Comparison of ENCODE assay signal across 25 cellular contexts in the genomic region with DNA sequence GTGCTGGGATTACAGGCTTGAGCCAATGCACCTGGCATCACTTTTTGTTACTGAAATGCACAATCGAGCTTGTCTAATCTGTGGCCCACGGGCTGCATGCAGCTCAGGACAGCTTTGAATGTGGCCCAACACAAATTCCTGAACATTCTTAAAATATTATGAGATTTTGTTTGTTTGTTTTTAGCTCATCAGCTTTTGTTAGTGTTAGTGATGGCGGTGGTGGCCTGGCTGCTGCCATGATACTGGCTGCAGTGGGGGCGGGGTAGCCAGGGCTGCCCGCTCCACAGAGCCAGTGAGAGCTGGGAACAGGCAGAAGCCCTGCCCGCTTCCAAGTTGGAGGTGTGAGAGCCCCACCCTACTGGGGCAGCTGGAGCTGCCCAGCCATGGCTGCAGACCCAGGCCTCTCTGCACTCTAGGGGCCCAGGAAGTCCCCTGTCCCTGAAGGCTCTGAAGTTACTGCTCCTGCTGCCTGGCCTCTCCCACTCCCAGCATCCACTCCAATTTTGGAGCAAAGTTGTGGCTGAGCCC.
"Had no signal": no experiment of that assay in that cellular context is flagged by ENCODE, and none has a peak within 500 bp of the region (broad histone marks: within the 10 kb centered on the region; RNA-seq: fewer than 3 reads in every experiment).

No MANE protein-coding gene starts in this region.

- ATAC-seq: activated T-cell treated with anti-CD3 and anti-CD28 coated beads, Interleukin-2, amount 50 U/mL, for 72 hours; body of pancreas had no signal

- H3K27ac Mint-ChIP-seq: activated CD4-positive, alpha-beta memory T cell treated with anti-CD3 and anti-CD28 coated beads for 36 hours; activated CD4-positive, alpha-beta T cell treated with anti-CD3 and anti-CD28 coated beads, Interleukin-2, amount 10 ng/mL, durations not matched to agents 24 days and 14 days; activated naive CD4-positive, alpha-beta T cell treated with anti-CD3 and anti-CD28 coated beads, Interleukin-2, amount 10 ng/mL, durations not matched to agents 7 days and 5 days; activated naive CD8-positive, alpha-beta T cell treated with anti-CD3 and anti-CD28 coated beads for 36 hours; activated T-cell treated with anti-CD3 and anti-CD28 coated beads, Interleukin-2, amount 50 U/mL, for 72 hours; activated T-helper 2 cell treated with anti-CD3 and anti-CD28 coated beads, Interferon-gamma antibody, Interleukin-2, Interleukin-4, amounts not matched to agents 10 μg/mL and 5 μg/mL and 100 μg/mL, durations not matched to agents 14 hours and 24 hours and 36 hours; T-helper 1 cell treated with Interleukin-12 subunit alpha and Interleukin-12 subunit beta and Interleukin-4 antibody, amounts not matched to agents 30 μg/mL and 1 μg/mL, for 36 hours had no signal

- H3K4me3 ChIP-seq: body of pancreas, MG63, Peyer's patch had no signal

- H3K27ac ChIP-seq: body of pancreas, Peyer's patch, RWPE1 had no signal

- H3K36me3 Mint-ChIP-seq: activated CD4-positive, alpha-beta memory T cell treated with anti-CD3 and anti-CD28 coated beads for 36 hours; activated naive CD4-positive, alpha-beta T cell treated with anti-CD3 and anti-CD28 coated beads, Interleukin-2, amount 10 ng/mL, durations not matched to agents 7 days and 5 days; activated naive CD8-positive, alpha-beta T cell treated with anti-CD3 and anti-CD28 coated beads for 36 hours had no signal

- H3K9me3 Mint-ChIP-seq: activated CD4-positive, alpha-beta memory T cell treated with anti-CD3 and anti-CD28 coated beads for 36 hours; activated CD4-positive, alpha-beta T cell treated with anti-CD3 and anti-CD28 coated beads, Interleukin-2, amount 10 ng/mL, durations not matched to agents 24 days and 14 days; activated naive CD4-positive, alpha-beta T cell treated with anti-CD3 and anti-CD28 coated beads, Interleukin-2, amount 10 ng/mL, durations not matched to agents 7 days and 5 days; activated naive CD8-positive, alpha-beta T cell treated with anti-CD3 and anti-CD28 coated beads for 36 hours; activated T-cell treated with anti-CD3 and anti-CD28 coated beads, Interleukin-2, amount 50 U/mL, for 72 hours; activated T-helper 2 cell treated with anti-CD3 and anti-CD28 coated beads, Interferon-gamma antibody, Interleukin-2, Interleukin-4, amounts not matched to agents 10 μg/mL and 5 μg/mL and 100 μg/mL, durations not matched to agents 14 hours and 24 hours and 36 hours; T-helper 1 cell treated with Interleukin-12 subunit alpha and Interleukin-12 subunit beta and Interleukin-4 antibody, amounts not matched to agents 30 μg/mL and 1 μg/mL, for 36 hours had no signal

- H3K4me1 Mint-ChIP-seq: activated CD4-positive, alpha-beta T cell treated with anti-CD3 and anti-CD28 coated beads, Interleukin-2, amount 10 ng/mL, durations not matched to agents 24 days and 14 days; activated naive CD4-positive, alpha-beta T cell treated with anti-CD3 and anti-CD28 coated beads, Interleukin-2, amount 10 ng/mL, durations not matched to agents 7 days and 5 days had no signal

- H3K9me3 ChIP-seq: body of pancreas, MG63, Peyer's patch had no signal

- H3K27me3 ChIP-seq: body of pancreas, MG63, Peyer's patch had no signal

- H3K36me3 ChIP-seq: MG63, Peyer's patch had no signal

- H3K4me1 ChIP-seq: Peyer's patch had no signal

- H3K4me3 Mint-ChIP-seq: activated CD4-positive, alpha-beta memory T cell treated with anti-CD3 and anti-CD28 coated beads for 36 hours; activated CD4-positive, alpha-beta T cell treated with anti-CD3 and anti-CD28 coated beads, Interleukin-2, amount 10 ng/mL, durations not matched to agents 24 days and 14 days; activated naive CD4-positive, alpha-beta T cell treated with anti-CD3 and anti-CD28 coated beads, Interleukin-2, amount 10 ng/mL, durations not matched to agents 7 days and 5 days; activated naive CD8-positive, alpha-beta T cell treated with anti-CD3 and anti-CD28 coated beads for 36 hours; activated T-cell treated with anti-CD3 and anti-CD28 coated beads, Interleukin-2, amount 50 U/mL, for 72 hours; T-helper 1 cell treated with Interleukin-12 subunit alpha and Interleukin-12 subunit beta and Interleukin-4 antibody, amounts not matched to agents 30 μg/mL and 1 μg/mL, for 36 hours had no signal

- FAIRE-seq: bronchial epithelial cell had no signal

- DNase-seq: activated CD4-positive, alpha-beta memory T cell treated with anti-CD3 and anti-CD28 coated beads for 36 hours; activated CD4-positive, alpha-beta T cell treated with anti-CD3 and anti-CD28 coated beads, Interleukin-2, amount 10 ng/mL, durations not matched to agents 24 days and 14 days; activated CD4-positive, CD25-positive, alpha-beta regulatory T cell treated with anti-CD3 and anti-CD28 coated beads, Interleukin-2, amount 50 U/mL, for 72 hours; activated gamma-delta T cell treated with Interleukin-2 at 50 U/mL for 16 hours; activated naive CD4-positive, alpha-beta T cell treated with anti-CD3 and anti-CD28 coated beads, Interleukin-2, amount 10 ng/mL, durations not matched to agents 7 days and 5 days; activated naive CD8-positive, alpha-beta T cell treated with anti-CD3 and anti-CD28 coated beads for 36 hours; activated T-cell treated with anti-CD3 and anti-CD28 coated beads for 4 hours; activated T-cell treated with anti-CD3 and anti-CD28 coated beads, Interleukin-2, amount 50 U/mL, for 72 hours; anterior cingulate cortex; body of pancreas; central memory CD4-positive, alpha-beta T cell; MG63; MV-4-11; NCI-H1092 treated with DMSO at 0.1 percent for 48 hours; NCI-H1417 treated with DMSO at 0.1 percent for 48 hours; NCI-H1694; NCI-H2029 treated with DMSO at 0.1 percent for 48 hours; NCI-H510A treated with DMSO at 0.1 percent for 48 hours; NCI-H69; Peyer's patch; SHP77 had no signal
